In genomic region chr1:178554351-178554750, GRCh38 we compare ENCODE assay signal across 4 cellular contexts. TPM values are rescaled to one million over a fixed set of nuclear protein-coding genes. Genes with fewer than 3 reads are reported as not detected.
"Had no signal": no experiment of that assay in that cellular context is flagged by ENCODE, and none has a peak within 500 bp of the region (broad histone marks: within the 10 kb centered on the region; RNA-seq: fewer than 3 reads in every experiment).

No MANE protein-coding gene starts in this region.

RNA-seq across cellular contexts. Expression of gene TEX35, which starts 41.4 kb away (rescaled TPM):
- total RNA-seq: HT-29, HT1080, IMR-90 had no signal
- polyA plus RNA-seq: IgD-negative memory B cell had no signal

RNA-seq across cellular contexts. Expression of gene CLEC20A, which starts 57.6 kb away (rescaled TPM):
- total RNA-seq: HT-29, HT1080, IMR-90 had no signal
- polyA plus RNA-seq: IMR-90 had no signal
